Comparison of ENCODE assay signal across 16 cellular contexts in the genomic region with DNA sequence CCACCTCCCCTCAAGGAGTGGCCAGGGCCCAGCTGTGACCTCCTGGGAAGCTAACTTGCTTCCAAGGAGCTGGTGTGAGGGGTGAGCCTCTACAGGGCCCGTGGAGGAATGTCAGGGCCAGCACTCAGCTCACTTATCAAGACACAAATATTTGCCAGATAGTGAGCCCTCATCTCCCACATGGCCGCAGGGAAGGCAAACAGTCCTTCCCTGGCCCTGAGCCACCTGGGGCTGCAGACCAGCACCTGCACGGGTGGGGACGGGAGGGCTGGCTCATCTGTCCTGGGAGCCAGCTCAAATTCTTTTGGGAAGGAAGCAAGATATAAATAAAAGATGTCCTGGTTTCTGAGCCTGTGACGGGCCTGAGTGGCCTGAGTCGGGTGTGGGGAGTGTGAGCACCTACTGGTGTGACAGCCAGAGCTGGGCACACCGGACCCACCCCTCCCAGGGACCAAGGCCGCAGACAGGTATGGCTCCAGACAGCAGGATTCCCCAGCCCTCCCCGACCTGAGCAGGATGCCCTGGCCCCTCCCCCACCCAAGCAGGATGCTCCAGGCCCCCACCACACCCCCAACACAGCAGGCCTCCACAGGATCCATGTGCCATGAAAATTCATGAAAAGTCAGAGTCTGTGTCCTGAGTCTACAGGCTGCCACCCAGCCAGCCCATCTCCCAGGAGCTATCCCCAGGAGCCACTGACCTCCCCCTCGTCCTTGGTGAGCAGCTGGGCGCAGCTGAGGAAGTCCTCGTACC.
DNase-seq lines count a peak whose midpoint lies in the region; ATAC-seq and TF ChIP-seq lines count a peak whose summit lies in the region.
"Had no signal": no experiment of that assay in that cellular context is flagged by ENCODE, and none has a peak within 500 bp of the region (broad histone marks: within the 10 kb centered on the region; RNA-seq: fewer than 3 reads in every experiment).

No MANE protein-coding gene starts in this region.

- H2AFZ ChIP-seq in mammary epithelial cell (ENCODE audit: low read depth, low read length) = no peak overlapping the region

- no TSS peak for BruUV-seq in mammary epithelial cell (replicated peaks; lab: Mats Ljungman, UMichigan)

- DNase-seq in breast epithelium (ENCODE audit: low spot score in 2 of 2) (peak; percentile 5 to 37), mammary epithelial cell (no peak), colonic mucosa (peak; percentile 17), natural killer cell (peak; percentile 10), vagina (ENCODE audit: extremely low spot score in 2 of 2) (peak; percentile 74 to 81), DMS79 (lab: John Stamatoyannopoulos, UW) (no peak), NCI-H2107 (lab: John Stamatoyannopoulos, UW) (no peak), AG20443 (ENCODE audit: low spot score) (no peak)
- DNase-seq: activated CD4-positive, alpha-beta T cell treated with anti-CD3 and anti-CD28 coated beads for 48 hours; NCI-H82; retina; stimulated activated CD4-positive, alpha-beta T cell treated with anti-CD3 and anti-CD28 coated beads, Interleukin-1b, Interleukin-23, amount 100 ng/mL, for 48 hours; T-helper 2 cell had no signal

- H3K4me1 ChIP-seq in breast epithelium = no peaks in the 10 kb centered on the region
- no peaks in the 10 kb centered on the region for H3K4me1 ChIP-seq in mammary epithelial cell (ENCODE audit: insufficient read depth, low read length)
- no peaks in the 10 kb centered on the region for H3K4me1 ChIP-seq in colonic mucosa
- no peaks in the 10 kb centered on the region for H3K4me1 ChIP-seq in vagina
- H3K4me1 ChIP-seq: adrenal gland had no signal

- dilution Hi-C loops in mammary epithelial cell (cut with HindIII; ENCODE audit: low sequenced_read_pairs) = no loop called here

- no peak overlapping the region for H3K4me2 ChIP-seq in mammary epithelial cell (ENCODE audit: insufficient read depth, low read depth, low read length)

- CTCF ChIA-PET in mammary epithelial cell (lab: Charles Lee; ENCODE audit: low non-redundant PET) = no interaction called here

- no peak overlapping the region for H3K4me3 ChIP-seq in breast epithelium
- H3K4me3 ChIP-seq in mammary epithelial cell (replicated peaks in 1 of 3; ENCODE audit: insufficient read depth in 1 of 3, low read depth in 2 of 3, low read length in 3 of 3) = no peak overlapping the region
- no peak overlapping the region for H3K4me3 ChIP-seq in colonic mucosa
- no peak overlapping the region for H3K4me3 ChIP-seq in vagina
- H3K4me3 ChIP-seq: adrenal gland, thoracic aorta had no signal

- 89% methylated on average over 4 of the region's 12 CpGs for WGBS in mammary epithelial cell (ENCODE audit: low coverage, missing lambda C conversion rate)

- H3K27ac ChIP-seq in breast epithelium (no peak overlapping the region), mammary epithelial cell (ENCODE audit: insufficient read depth, low read depth, low read length) (no peak overlapping the region), colonic mucosa (no peak overlapping the region), vagina (no peak overlapping the region)
- H3K27ac ChIP-seq: adrenal gland, epithelial cell of prostate, thoracic aorta had no signal

- no peak for TF ChIP-seq POLR2A in breast epithelium (IDR thresholded peaks at IDR 0.05)
- no peak for TF ChIP-seq POLR2A in vagina (IDR thresholded peaks at IDR 0.05)

- TF ChIP-seq CTCF in breast epithelium (IDR thresholded peaks at IDR 0.05) = no peak
- no peak for TF ChIP-seq CTCF in mammary epithelial cell (conservative IDR thresholded peaks at IDR 0.05 in 1 of 2, IDR thresholded peaks at IDR 0.05 in 1 of 2; ENCODE audit: extremely low read depth in 1 of 2, insufficient read depth in 1 of 2, low read depth in 1 of 2, low read length in 2 of 2)
- TF ChIP-seq CTCF in colonic mucosa (IDR thresholded peaks at IDR 0.05) = no peak
- no peak for TF ChIP-seq CTCF in natural killer cell (IDR thresholded peaks at IDR 0.05)
- no peak for TF ChIP-seq CTCF in vagina (IDR thresholded peaks at IDR 0.05)

- no peak overlapping the region for H3K27ac Mint-ChIP-seq in natural killer cell

- H3K4me1 Mint-ChIP-seq in natural killer cell = no peaks in the 10 kb centered on the region

- no peaks in the 10 kb centered on the region for H3K36me3 Mint-ChIP-seq in natural killer cell

- ATAC-seq in natural killer cell = no peak

- H3K4me3 Mint-ChIP-seq in natural killer cell = no peak overlapping the region

- no peaks in the 10 kb centered on the region for H3K27me3 Mint-ChIP-seq in natural killer cell (ENCODE audit: low read depth in 2 of 2)

- H3K9me3 ChIP-seq in breast epithelium (no peaks in the 10 kb centered on the region), mammary epithelial cell (replicated peaks; ENCODE audit: insufficient read depth, low read length) (no peaks in the 10 kb centered on the region), colonic mucosa (no peaks in the 10 kb centered on the region), vagina (no peaks in the 10 kb centered on the region)
- H3K9me3 ChIP-seq: adrenal gland, thoracic aorta had no signal

- in situ Hi-C loops in mammary epithelial cell (cut with MboI; ENCODE audit: low sequenced_read_pairs in 2 of 2) = no loop called here

- H3K79me2 ChIP-seq in mammary epithelial cell (ENCODE audit: insufficient read depth, low read length) = no peaks in the 10 kb centered on the region

- H3K9ac ChIP-seq in mammary epithelial cell (ENCODE audit: insufficient read depth, low read length) = no peak overlapping the region
- H3K9ac ChIP-seq in colonic mucosa (ENCODE audit: low read depth in 2 of 2, low read length in 2 of 2) = no peak overlapping the region

- no peaks in the 10 kb centered on the region for H3K9me3 Mint-ChIP-seq in natural killer cell

- H3K36me3 ChIP-seq in breast epithelium = no peaks in the 10 kb centered on the region
- no peaks in the 10 kb centered on the region for H3K36me3 ChIP-seq in mammary epithelial cell (ENCODE audit: insufficient read depth, low read length)
- no peaks in the 10 kb centered on the region for H3K36me3 ChIP-seq in colonic mucosa
- H3K36me3 ChIP-seq in vagina = no peaks in the 10 kb centered on the region
- H3K36me3 ChIP-seq: adrenal gland, thoracic aorta had no signal

- intact Hi-C loops in breast epithelium (cut with DNase I; ENCODE audit: low total_unique reads) (no loop called here), mammary epithelial cell (cut with micrococcal nuclease) (no loop called here), colonic mucosa (cut with DNase I) (no loop called here), natural killer cell (cut with micrococcal nuclease) (no loop called here), vagina (cut with DNase I) (no loop called here)

- H4K20me1 ChIP-seq in mammary epithelial cell (ENCODE audit: insufficient read depth, low read length) = no peaks in the 10 kb centered on the region

- H3K27me3 ChIP-seq in breast epithelium (no peaks in the 10 kb centered on the region), mammary epithelial cell (ENCODE audit: insufficient read depth, low read length) (no peaks in the 10 kb centered on the region), colonic mucosa (no peaks in the 10 kb centered on the region), vagina (no peaks in the 10 kb centered on the region)
- H3K27me3 ChIP-seq: adrenal gland had no signal

Comparison
In these comparisons a context has a peak if more than half of its experiments do, and no peak if none do; other contexts are left out.
1. DNase-seq: peak in breast epithelium (2 of 2), colonic mucosa (single experiment), natural killer cell (single experiment) and vagina (2 of 2); none in mammary epithelial cell (single experiment), DMS79 (single experiment), NCI-H2107 (single experiment) and AG20443 (single experiment).